In the genomic region with DNA sequence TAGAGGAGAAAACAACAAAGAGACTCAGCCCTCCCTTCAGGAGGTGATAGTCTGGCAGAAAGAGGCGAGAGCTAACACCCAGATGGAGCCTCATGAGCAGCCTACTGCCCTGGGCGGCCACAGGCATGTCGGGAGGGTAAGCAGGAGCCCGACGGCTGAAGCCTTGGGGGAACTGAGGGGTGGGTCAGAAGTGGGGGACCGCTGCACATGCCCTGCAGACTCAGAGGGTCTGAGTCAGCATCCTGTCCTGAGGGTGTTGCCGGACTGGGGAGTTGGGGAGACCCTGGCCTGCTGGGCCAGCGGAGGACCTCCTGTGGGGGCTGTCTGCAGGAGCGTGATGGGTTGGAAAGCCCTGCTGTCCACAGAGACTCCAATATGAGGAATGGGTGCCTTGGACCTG, we compare ENCODE assay signal across 17 cellular contexts. TPM values are rescaled to one million over a fixed set of nuclear protein-coding genes. Genes with fewer than 3 reads are reported as not detected.
A peak's percentile ranks its signal among the peaks of the same experiment; 100 is the strongest.
DNase-seq lines count a peak whose midpoint lies in the region; ATAC-seq and TF ChIP-seq lines count a peak whose summit lies in the region.
"Had no signal": no experiment of that assay in that cellular context is flagged by ENCODE, and none has a peak within 500 bp of the region (broad histone marks: within the 10 kb centered on the region; RNA-seq: fewer than 3 reads in every experiment).

No MANE protein-coding gene starts in this region.

- H3K18ac ChIP-seq in mesendoderm (ENCODE audit: low read length), result peak overlapping the region; percentile 60

- no peak overlapping the region for H2AK5ac ChIP-seq in mesendoderm (ENCODE audit: low read length)

- no CpG with 5 or more reads among the region's 9 CpGs for WGBS in mesendoderm (ENCODE audit: extremely low coverage, insufficient coverage, low lambda C conversion rate)
- WGBS in sigmoid colon, 2 donors, result 91 to 94% methylated on average over 9 of the region's 9 CpGs

- no peak for TF ChIP-seq EP300 in sigmoid colon (IDR thresholded peaks at IDR 0.05)

- peak; percentile 50 for DNase-seq in H7
- no peak for DNase-seq in mesendoderm
- DNase-seq in sigmoid colon, result peak; percentile 55
- DNase-seq in SHP77 (lab: John Stamatoyannopoulos, UW), result no peak
- DNase-seq in CD8-positive, alpha-beta T cell, result no peak
- DNase-seq in NCI-H774 (lab: John Stamatoyannopoulos, UW), result no peak
- no peak for DNase-seq in left lobe of liver (ENCODE audit: low spot score)
- DNase-seq: BE2C, Calu3, DMS 273 treated with DMSO at 0.1 percent for 48 hours, HCEC 1CT, HFFc6 had no signal

- POLR2A ChIA-PET in CD8-positive, alpha-beta T cell (lab: Charles Lee), result no interaction called here

- H3K4me2 ChIP-seq in BLaER1 treated with 17β-estradiol and CSF1 and Interleukin-3, amounts not matched to agents 10 nM and 100 nM, result peak overlapping the region in 9 of 11 experiments; percentile 13 to 61 (median 37); a peak in 12 of 22 replicates
- no peak overlapping the region for H3K4me2 ChIP-seq in mesendoderm (ENCODE audit: low read length)
- H3K4me2 ChIP-seq: A549, GM23338 had no signal

- H2BK120ac ChIP-seq in mesendoderm (ENCODE audit: low read depth, low read length), result no peak overlapping the region

- H3K36me3 ChIP-seq in BLaER1 treated with 17β-estradiol and CSF1 and Interleukin-3, amounts not matched to agents 10 nM and 100 nM, result no peaks in the 10 kb centered on the region
- H3K36me3 ChIP-seq in H7 (replicated peaks; ENCODE audit: control insufficient read depth, insufficient read depth, low read length) (no peaks in the 10 kb centered on the region), mesendoderm (ENCODE audit: control insufficient read depth, insufficient read depth, low read length) (no peaks in the 10 kb centered on the region), sigmoid colon (no peaks in the 10 kb centered on the region)
- H3K36me3 ChIP-seq in CD8-positive, alpha-beta T cell (ENCODE audit: insufficient read depth, low read length), result no peaks in the 10 kb centered on the region
- H3K36me3 ChIP-seq: BE2C had no signal

- TF ChIP-seq CTCF in sigmoid colon (IDR thresholded peaks at IDR 0.05), result no peak
- TF ChIP-seq CTCF in CD8-positive, alpha-beta T cell (IDR thresholded peaks at IDR 0.05), result no peak

- no peak overlapping the region for H3K23ac ChIP-seq in mesendoderm (ENCODE audit: low read length)

- H3K9me3 ChIP-seq in BLaER1 treated with 17β-estradiol and CSF1 and Interleukin-3, amounts not matched to agents 10 nM and 100 nM (replicated peaks in 1 of 11), result peaks cover 0 to 34% (median 17%) of the 10 kb centered on the region in 11 experiments; a peak in 15 of 22 replicates
- no peaks in the 10 kb centered on the region for H3K9me3 ChIP-seq in sigmoid colon
- H3K9me3 ChIP-seq in CD8-positive, alpha-beta T cell (ENCODE audit: low read length), result no peaks in the 10 kb centered on the region
- H3K9me3 ChIP-seq: A549, BE2C had no signal

- peaks cover 38 to 70% (median 47%) of the 10 kb centered on the region in 10 experiments for H3K4me1 ChIP-seq in BLaER1 treated with 17β-estradiol and CSF1 and Interleukin-3, amounts not matched to agents 10 nM and 100 nM
- H3K4me1 ChIP-seq in mesendoderm (ENCODE audit: control insufficient read depth, low read depth, low read length) (peaks cover 5% of the 10 kb centered on the region), sigmoid colon (peaks cover 0 to 18% (median 15%) of the 10 kb centered on the region in 4 donors)
- H3K4me1 ChIP-seq in CD8-positive, alpha-beta T cell (ENCODE audit: insufficient read depth, low read length), result peaks cover 12% of the 10 kb centered on the region

- H2BK15ac ChIP-seq in mesendoderm (replicated peaks; ENCODE audit: low read depth), result no peak overlapping the region

- H3K79me1 ChIP-seq in mesendoderm (ENCODE audit: low read length), result no peaks in the 10 kb centered on the region

- no peak overlapping the region for H4K5ac ChIP-seq in mesendoderm (ENCODE audit: low read length)

- no peaks in the 10 kb centered on the region for H3K27me3 Mint-ChIP-seq in CD8-positive, alpha-beta T cell (ENCODE audit: low read depth)

- intact Hi-C loops in sigmoid colon (cut with DNase I), result no loop called here
- intact Hi-C loops in CD8-positive, alpha-beta T cell (cut with DNase I, micrococcal nuclease), result no loop called here

- no peak overlapping the region for H3K9ac ChIP-seq in BLaER1 treated with 17β-estradiol and CSF1 and Interleukin-3, amounts not matched to agents 10 nM and 100 nM
- H3K9ac ChIP-seq in mesendoderm (ENCODE audit: low read length), result no peak overlapping the region

- peak overlapping the region; percentile 37 for H3K56ac ChIP-seq in mesendoderm (ENCODE audit: low read length)

- H4K20me1 ChIP-seq in BLaER1 treated with 17β-estradiol and CSF1 and Interleukin-3, amounts not matched to agents 10 nM and 100 nM, result no peaks in the 10 kb centered on the region

- H3K27ac ChIP-seq in BLaER1 treated with 17β-estradiol and CSF1 and Interleukin-3, amounts not matched to agents 10 nM and 100 nM, result no peak overlapping the region
- H3K27ac ChIP-seq in mesendoderm (ENCODE audit: low read depth, low read length), result no peak overlapping the region
- H3K27ac ChIP-seq in sigmoid colon, result no peak overlapping the region
- H3K27ac ChIP-seq in CD8-positive, alpha-beta T cell (ENCODE audit: low read depth, low read length), result no peak overlapping the region

- no peak overlapping the region for H3K4me3 Mint-ChIP-seq in CD8-positive, alpha-beta T cell
- H3K4me3 Mint-ChIP-seq: GM23338, HFFc6 had no signal

- H4K8ac ChIP-seq in mesendoderm (ENCODE audit: low read depth, low read length), result no peak overlapping the region

- H3K4ac ChIP-seq in mesendoderm (ENCODE audit: low read depth, low read length), result no peak overlapping the region

- H2BK5ac ChIP-seq in mesendoderm (ENCODE audit: low read length), result no peak overlapping the region

- H3K4me3 ChIP-seq in BLaER1 treated with 17β-estradiol and CSF1 and Interleukin-3, amounts not matched to agents 10 nM and 100 nM, result no peak overlapping the region
- no peak overlapping the region for H3K4me3 ChIP-seq in H7 (ENCODE audit: insufficient read depth, low read depth, low read length)
- no peak overlapping the region for H3K4me3 ChIP-seq in mesendoderm (ENCODE audit: low read length)
- no peak overlapping the region for H3K4me3 ChIP-seq in sigmoid colon
- no peak overlapping the region for H3K4me3 ChIP-seq in CD8-positive, alpha-beta T cell (ENCODE audit: low read depth, low read length)
- H3K4me3 ChIP-seq: A549, GM12878, GM23338, K562 had no signal

- H3K27me3 ChIP-seq in BLaER1 treated with 17β-estradiol and CSF1 and Interleukin-3, amounts not matched to agents 10 nM and 100 nM, result no peaks in the 10 kb centered on the region
- H3K27me3 ChIP-seq in H7 (ENCODE audit: control insufficient read depth, insufficient read depth, low read length), result no peaks in the 10 kb centered on the region
- no peaks in the 10 kb centered on the region for H3K27me3 ChIP-seq in mesendoderm (ENCODE audit: insufficient read depth, low read length, poor library complexity)
- no peaks in the 10 kb centered on the region for H3K27me3 ChIP-seq in sigmoid colon
- H3K27me3 ChIP-seq in CD8-positive, alpha-beta T cell (ENCODE audit: insufficient read depth, low read length), result no peaks in the 10 kb centered on the region
- H3K27me3 ChIP-seq: BE2C had no signal

- no peaks in the 10 kb centered on the region for H3K9me3 Mint-ChIP-seq in CD8-positive, alpha-beta T cell
- H3K9me3 Mint-ChIP-seq: GM23338, HFFc6 had no signal

- no peak for TF ChIP-seq POLR2A in sigmoid colon (IDR thresholded peaks at IDR 0.05)

- CTCF ChIA-PET in CD8-positive, alpha-beta T cell (lab: Charles Lee), result interaction anchor here (1.7 kb wide), 2 partner anchors 15 to 29 kb away, joined by 4 to 5 read pairs; no protein-coding TSS in a partner anchor

- no peak for ATAC-seq in CD8-positive, alpha-beta T cell
- no peak for ATAC-seq in left lobe of liver
- ATAC-seq: A549, GM12878, GM23338, K562 had no signal

- no peaks in the 10 kb centered on the region for H3K36me3 Mint-ChIP-seq in CD8-positive, alpha-beta T cell

- no peak overlapping the region for H3K27ac Mint-ChIP-seq in CD8-positive, alpha-beta T cell
- H3K27ac Mint-ChIP-seq: GM23338, HFFc6 had no signal

- H3K4me1 Mint-ChIP-seq in CD8-positive, alpha-beta T cell (ENCODE audit: low read depth), result peaks cover 13% of the 10 kb centered on the region

- H3K79me2 ChIP-seq in mesendoderm (ENCODE audit: control insufficient read depth, insufficient read depth, low read length), result no peaks in the 10 kb centered on the region

RNA-seq across cellular contexts. Expression of gene INF2, which starts 15.9 kb away (rescaled TPM):
- total RNA-seq in H7 (2014; rRNA removed; shearing (Covaris generic)), result 62.8 and 78.6 TPM in 2 replicates
- 34.4 TPM for polyA plus RNA-seq in mesendoderm (2013, experiment 1 of 2)
- polyA plus RNA-seq in mesendoderm (2013, experiment 2 of 2), result 34.6 TPM
- 10 to 100 TPM; 26.3 to 67.0 (median 30.3) TPM for total RNA-seq in sigmoid colon
- 100 to 1,000 TPM; 127 to 169 (median 130) TPM for polyA plus RNA-seq in sigmoid colon
- 10 to 100 TPM; 42.2 to 49.1 TPM for total RNA-seq in CD8-positive, alpha-beta T cell
- total RNA-seq in left lobe of liver, result 63.1 TPM

RNA-seq across cellular contexts. Expression of gene ADSS1, which starts 50.5 kb away (rescaled TPM):
- 10.3 and 11.2 TPM in 2 replicates for total RNA-seq in H7 (2014; rRNA removed; shearing (Covaris generic))
- polyA plus RNA-seq in mesendoderm (2013, experiment 1 of 2), result 2.0 TPM
- 2.1 TPM for polyA plus RNA-seq in mesendoderm (2013, experiment 2 of 2)
- total RNA-seq in sigmoid colon (10 to 100 TPM in 1 of 4 donors, 1 to 10 TPM in 3; 2.0 to 10.2 (median 7.3) TPM), left lobe of liver (51.9 TPM)
- polyA plus RNA-seq in sigmoid colon, result 1 to 10 TPM; 3.5 to 6.6 (median 4.1) TPM
- total RNA-seq in CD8-positive, alpha-beta T cell, result 1 to 10 TPM; 2.4 to 3.5 TPM

Comparison
In these comparisons a context has a peak if more than half of its experiments do, and no peak if none do; other contexts are left out.
1. DNase-seq: peak in H7 (single experiment) and sigmoid colon (single experiment); none in mesendoderm (single experiment), SHP77 (0 of 2), CD8-positive, alpha-beta T cell (0 of 7), NCI-H774 (single experiment) and left lobe of liver (single experiment).